ENCODE assay signal across 8 cellular contexts in the genomic region with DNA sequence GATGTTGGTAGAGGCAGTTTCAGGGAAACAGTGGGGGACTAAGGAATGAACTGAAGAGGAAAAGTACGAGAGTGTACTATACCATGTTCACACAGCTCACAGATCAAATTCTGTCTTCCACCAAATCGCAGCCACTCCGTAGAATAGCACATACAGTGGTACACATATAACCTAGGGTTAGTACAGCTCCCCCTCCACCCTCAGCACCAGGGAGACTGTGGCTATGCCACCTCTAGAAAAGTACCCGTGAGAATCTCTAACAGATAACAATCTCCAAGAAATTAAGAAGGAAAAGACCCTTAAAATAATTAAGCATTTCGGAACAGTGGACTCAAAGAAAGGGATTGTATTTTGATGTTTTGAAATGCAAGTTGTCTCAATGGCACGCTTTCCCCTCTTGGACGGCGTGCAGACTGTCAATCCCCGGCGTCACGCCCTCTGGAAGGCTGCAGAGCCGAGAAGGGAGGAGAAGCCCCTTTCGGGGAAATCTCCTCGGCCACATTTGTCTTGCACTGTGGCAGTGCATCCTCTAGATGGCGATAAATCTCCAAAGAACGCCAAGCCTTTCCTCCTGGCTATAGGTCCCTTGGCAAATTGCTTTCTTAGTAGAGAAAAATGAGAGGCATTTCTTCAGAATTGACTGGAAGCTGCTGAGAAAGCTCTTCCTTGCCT.
DNase-seq lines count a peak whose midpoint lies in the region; ATAC-seq and TF ChIP-seq lines count a peak whose summit lies in the region.

No MANE protein-coding gene starts in this region.

- H3K4me1 ChIP-seq in cardiac muscle cell (ENCODE audit: low read depth): no peaks in the 10 kb centered on the region

- peak; percentile 9 for DNase-seq in GDM1 (lab: John Stamatoyannopoulos, UW)
- DNase-seq in HL-60 (ENCODE audit: low read depth in 1 of 2, low spot score in 1 of 2): peak in 1 of 2 experiments; percentile 46
- peak; percentile 37 for DNase-seq in RPMI7951 (ENCODE audit: low read depth)
- peak; percentile 53 for DNase-seq in activated naive CD4-positive, alpha-beta T cell treated with anti-CD3 and anti-CD28 coated beads, Interleukin-2, amount 10 ng/mL, durations not matched to agents 7 days and 5 days
- DNase-seq in cardiac muscle cell (ENCODE audit: low read depth in 1 of 2, low spot score in 1 of 2): peak; percentile 77 to 83
- DNase-seq in progenitor cell of endocrine pancreas (ENCODE audit: low spot score, unreplicated experiment): peak; percentile 45
- no peak for DNase-seq in NK-92 (lab: John Stamatoyannopoulos, UW; ENCODE audit: unreplicated experiment)

- no peak overlapping the region for H3K4me3 Mint-ChIP-seq in activated naive CD4-positive, alpha-beta T cell treated with anti-CD3 and anti-CD28 coated beads, Interleukin-2, amount 10 ng/mL, durations not matched to agents 7 days and 5 days
- H3K4me3 Mint-ChIP-seq in progenitor cell of endocrine pancreas (ENCODE audit: low read depth): peak overlapping the region; percentile 17

- no peak overlapping the region for H3K27ac Mint-ChIP-seq in activated naive CD4-positive, alpha-beta T cell treated with anti-CD3 and anti-CD28 coated beads, Interleukin-2, amount 10 ng/mL, durations not matched to agents 7 days and 5 days
- no peak overlapping the region for H3K27ac Mint-ChIP-seq in progenitor cell of endocrine pancreas

- peak; percentile 90 for ATAC-seq in GM21447 (IDR thresholded peaks at IDR 0.05; ENCODE audit: unreplicated experiment)

- peaks cover 24% of the 10 kb centered on the region for H3K27me3 Mint-ChIP-seq in activated naive CD4-positive, alpha-beta T cell treated with anti-CD3 and anti-CD28 coated beads, Interleukin-2, amount 10 ng/mL, durations not matched to agents 7 days and 5 days
- H3K27me3 Mint-ChIP-seq in progenitor cell of endocrine pancreas: peaks cover 26% of the 10 kb centered on the region

- no peaks in the 10 kb centered on the region for H3K9me3 Mint-ChIP-seq in activated naive CD4-positive, alpha-beta T cell treated with anti-CD3 and anti-CD28 coated beads, Interleukin-2, amount 10 ng/mL, durations not matched to agents 7 days and 5 days
- H3K9me3 Mint-ChIP-seq in progenitor cell of endocrine pancreas (ENCODE audit: low read depth): no peaks in the 10 kb centered on the region

- H3K27me3 ChIP-seq in HL-60 (ENCODE audit: insufficient read depth, poor library complexity, severe bottlenecking) (peaks cover 5% of the 10 kb centered on the region), cardiac muscle cell (peaks cover 5% of the 10 kb centered on the region)

- peak; percentile 92 for TF ChIP-seq CTCF in HL-60 (IDR thresholded peaks at IDR 0.05; ENCODE audit: insufficient read depth, low read length)
- peak; percentile 84 for TF ChIP-seq CTCF in cardiac muscle cell (IDR thresholded peaks at IDR 0.05; ENCODE audit: low read depth, low read length)
- peak; percentile 82 for TF ChIP-seq CTCF in progenitor cell of endocrine pancreas (IDR thresholded peaks at IDR 0.05; ENCODE audit: unreplicated experiment)

- no peak overlapping the region for H3K27ac ChIP-seq in HL-60 (replicated peaks)
- H3K27ac ChIP-seq in cardiac muscle cell: no peak overlapping the region

- peaks cover 6% of the 10 kb centered on the region for H3K4me1 Mint-ChIP-seq in activated naive CD4-positive, alpha-beta T cell treated with anti-CD3 and anti-CD28 coated beads, Interleukin-2, amount 10 ng/mL, durations not matched to agents 7 days and 5 days
- H3K4me1 Mint-ChIP-seq in progenitor cell of endocrine pancreas (ENCODE audit: low read depth): peaks cover 1% of the 10 kb centered on the region

- no peak overlapping the region for H3K4me3 ChIP-seq in HL-60 (replicated peaks; ENCODE audit: insufficient read depth, low read length)
- H3K4me3 ChIP-seq in cardiac muscle cell: peak overlapping the region; percentile 9

- CTCF ChIA-PET in activated naive CD4-positive, alpha-beta T cell treated with anti-CD3 and anti-CD28 coated beads, Interleukin-2, amount 10 ng/mL, durations not matched to agents 7 days and 5 days (lab: Charles Lee): interaction anchor here (0.7 to 2.4 kb wide), 21 partner anchors 9 to 176 kb away, joined by 3 to 19 read pairs (median 4); no protein-coding TSS in a partner anchor

- no peaks in the 10 kb centered on the region for H3K36me3 Mint-ChIP-seq in activated naive CD4-positive, alpha-beta T cell treated with anti-CD3 and anti-CD28 coated beads, Interleukin-2, amount 10 ng/mL, durations not matched to agents 7 days and 5 days
- H3K36me3 Mint-ChIP-seq in progenitor cell of endocrine pancreas (ENCODE audit: insufficient read depth): no peaks in the 10 kb centered on the region

- no peaks in the 10 kb centered on the region for H3K36me3 ChIP-seq in cardiac muscle cell

- H3K9me3 ChIP-seq in cardiac muscle cell (ENCODE audit: low read depth): no peaks in the 10 kb centered on the region
